In genomic region chr19:6654347-6655310, GRCh38 we compare ENCODE assay signal across 13 cellular contexts. TPM values are rescaled to one million over a fixed set of nuclear protein-coding genes. Genes with fewer than 3 reads are reported as not detected.
DNase-seq lines count a peak whose midpoint lies in the region; ATAC-seq, FAIRE-seq and TF ChIP-seq lines count a peak whose summit lies in the region.
"Had no signal": no experiment of that assay in that cellular context is flagged by ENCODE, and none has a peak within 500 bp of the region (broad histone marks: within the 10 kb centered on the region; RNA-seq: fewer than 3 reads in every experiment).

No MANE protein-coding gene starts in this region.

- no peak overlapping the region for H4K8ac ChIP-seq in mesenchymal stem cell (ENCODE audit: low read length)

- H3K27ac Mint-ChIP-seq in activated CD4-positive, alpha-beta memory T cell treated with anti-CD3 and anti-CD28 coated beads, Interleukin-2, amount 10 ng/mL, durations not matched to agents 7 days and 5 days, result peak overlapping the region; percentile 98

- H2AK5ac ChIP-seq in mesenchymal stem cell (ENCODE audit: low read length, severe bottlenecking), result no peak overlapping the region

- no peak overlapping the region for H2BK15ac ChIP-seq in mesenchymal stem cell (ENCODE audit: low read depth, poor library complexity, severe bottlenecking)

- H3K23ac ChIP-seq in mesenchymal stem cell (ENCODE audit: low read length in 2 of 2), result no peak overlapping the region

- H2AFZ ChIP-seq in HepG2 (ENCODE audit: low read length), result no peak overlapping the region
- H2AFZ ChIP-seq in mesenchymal stem cell (ENCODE audit: low read depth, low read length), result no peak overlapping the region

- H3K27me3 Mint-ChIP-seq in activated CD4-positive, alpha-beta memory T cell treated with anti-CD3 and anti-CD28 coated beads, Interleukin-2, amount 10 ng/mL, durations not matched to agents 7 days and 5 days, result no peaks in the 10 kb centered on the region

- no peaks in the 10 kb centered on the region for H3K9me3 ChIP-seq in right lobe of liver
- no peaks in the 10 kb centered on the region for H3K9me3 ChIP-seq in HepG2 (ENCODE audit: low read length)
- no peaks in the 10 kb centered on the region for H3K9me3 ChIP-seq in mucosa of descending colon
- H3K9me3 ChIP-seq in mesenchymal stem cell (ENCODE audit: control insufficient read depth, low read length), result peaks cover 4% of the 10 kb centered on the region
- H3K9me3 ChIP-seq in esophagus muscularis mucosa, result peaks cover 0 to 7% (median 2%) of the 10 kb centered on the region in 4 donors
- H3K9me3 ChIP-seq: psoas muscle had no signal

- no peak overlapping the region for H3K9ac ChIP-seq in HepG2 (ENCODE audit: insufficient read depth, low read depth, low read length)
- no peak overlapping the region for H3K9ac ChIP-seq in mesenchymal stem cell (ENCODE audit: low read length)

- peaks cover 13% of the 10 kb centered on the region for H3K36me3 Mint-ChIP-seq in activated CD4-positive, alpha-beta memory T cell treated with anti-CD3 and anti-CD28 coated beads, Interleukin-2, amount 10 ng/mL, durations not matched to agents 7 days and 5 days (ENCODE audit: low read depth)

- no peak overlapping the region for H3K4me3 ChIP-seq in right lobe of liver
- H3K4me3 ChIP-seq in HepG2 (replicated peaks in 1 of 3; ENCODE audit: insufficient read depth in 1 of 3, low read depth in 2 of 3, low read length in 3 of 3), result no peak overlapping the region
- H3K4me3 ChIP-seq in mucosa of descending colon, result no peak overlapping the region
- no peak overlapping the region for H3K4me3 ChIP-seq in mesenchymal stem cell (ENCODE audit: insufficient read depth in 1 of 2, low read depth in 1 of 2, low read length in 2 of 2)
- H3K4me3 ChIP-seq in esophagus muscularis mucosa, result no peak overlapping the region
- H3K4me3 ChIP-seq: psoas muscle had no signal

- peak in 3 of 4 donors; percentile 27 to 38 (median 36) for ATAC-seq in right lobe of liver
- ATAC-seq in HepG2, result no peak
- peak; percentile 68 for ATAC-seq in mucosa of descending colon
- ATAC-seq in HG03520 (IDR thresholded peaks at IDR 0.05; ENCODE audit: unreplicated experiment), result no peak
- ATAC-seq: esophagus mucosa, psoas muscle had no signal

- no peak overlapping the region for H3K4me2 ChIP-seq in HepG2 (ENCODE audit: low read depth, low read length)
- no peak overlapping the region for H3K4me2 ChIP-seq in mesenchymal stem cell (ENCODE audit: low read length, poor library complexity, severe bottlenecking)

- DNase-seq in right lobe of liver (no peak), HepG2 (ENCODE audit: low spot score) (no peak), mucosa of descending colon (peak in 2 of 3 donors; percentile 47 to 65), mesenchymal stem cell (no peak), RWPE1 (ENCODE audit: low spot score) (no peak), esophagus muscularis mucosa (ENCODE audit: extremely low spot score) (no peak)
- DNase-seq in activated CD4-positive, alpha-beta memory T cell treated with anti-CD3 and anti-CD28 coated beads, Interleukin-2, amount 10 ng/mL, durations not matched to agents 7 days and 5 days, result peak; percentile 76
- DNase-seq: H7, kidney, psoas muscle had no signal

- no peak overlapping the region for H2BK5ac ChIP-seq in mesenchymal stem cell (ENCODE audit: low read depth, low read length, poor library complexity, severe bottlenecking)

- H3K4me1 ChIP-seq in right lobe of liver (no peaks in the 10 kb centered on the region), HepG2 (ENCODE audit: insufficient read depth, low read length) (no peaks in the 10 kb centered on the region), mucosa of descending colon (ENCODE audit: low read depth) (no peaks in the 10 kb centered on the region), mesenchymal stem cell (ENCODE audit: control insufficient read depth, insufficient read depth, low read depth, low read length) (no peaks in the 10 kb centered on the region), esophagus muscularis mucosa (no peaks in the 10 kb centered on the region)
- H3K4me1 ChIP-seq: psoas muscle had no signal

- no peaks in the 10 kb centered on the region for H4K20me1 ChIP-seq in HepG2 (ENCODE audit: insufficient read depth, low read length)

- no peaks in the 10 kb centered on the region for H3K9me3 Mint-ChIP-seq in activated CD4-positive, alpha-beta memory T cell treated with anti-CD3 and anti-CD28 coated beads, Interleukin-2, amount 10 ng/mL, durations not matched to agents 7 days and 5 days

- WGBS in right lobe of liver (ENCODE audit: insufficient coverage, low coverage, low lambda C conversion rate, missing lambda C conversion rate), result 48% methylated on average over 13 of the region's 15 CpGs
- WGBS in HepG2 (ENCODE audit: low lambda C conversion rate), result 19% methylated on average over 15 of the region's 15 CpGs
- 84% methylated on average over 14 of the region's 15 CpGs for WGBS in mesenchymal stem cell
- 56% methylated on average over 15 of the region's 15 CpGs for WGBS in esophagus muscularis mucosa

- no peak overlapping the region for H3K18ac ChIP-seq in mesenchymal stem cell (ENCODE audit: low read depth in 1 of 2, low read length in 2 of 2)

- no peak overlapping the region for H3K14ac ChIP-seq in mesenchymal stem cell (ENCODE audit: low read length in 2 of 2)

- no peak for FAIRE-seq in HepG2 (lab: Jason Lieb, UNC)
- FAIRE-seq: kidney had no signal

- no peaks in the 10 kb centered on the region for H3K79me2 ChIP-seq in HepG2 (ENCODE audit: insufficient read depth, low read length)

- H3K79me1 ChIP-seq in mesenchymal stem cell (replicated peaks; ENCODE audit: low read length, poor library complexity, severe bottlenecking), result no peaks in the 10 kb centered on the region

- in situ Hi-C loops in HepG2 (cut with HindIII; ENCODE audit: extremely low pct_ligation_motif_present, low pct_unique_long_range_greater_than_20kb), result no loop called here

- no peak overlapping the region for H3K27ac ChIP-seq in right lobe of liver
- H3K27ac ChIP-seq in HepG2 (ENCODE audit: extremely low read length, insufficient read depth, low read length), result no peak overlapping the region
- H3K27ac ChIP-seq in mesenchymal stem cell (ENCODE audit: low read length, poor library complexity, severe bottlenecking), result no peak overlapping the region
- no peak overlapping the region for H3K27ac ChIP-seq in RWPE1
- no peak overlapping the region for H3K27ac ChIP-seq in esophagus muscularis mucosa (replicated peaks in 1 of 4)
- H3K27ac ChIP-seq: psoas muscle had no signal

- no peak overlapping the region for H2BK120ac ChIP-seq in mesenchymal stem cell (ENCODE audit: low read depth, low read length)

- no peak for TF ChIP-seq CTCF in right lobe of liver (IDR thresholded peaks at IDR 0.05)
- no peak for TF ChIP-seq CTCF in HepG2 (CRISPR knock-in tag; IDR thresholded peaks at IDR 0.05)
- no peak for TF ChIP-seq CTCF in mucosa of descending colon (IDR thresholded peaks at IDR 0.05)
- no peak for TF ChIP-seq CTCF in RWPE1 (conservative IDR thresholded peaks at IDR 0.05; ENCODE audit: low read depth)
- no peak for TF ChIP-seq CTCF in esophagus muscularis mucosa (IDR thresholded peaks at IDR 0.05)

- H3K27me3 ChIP-seq in right lobe of liver (no peaks in the 10 kb centered on the region), HepG2 (ENCODE audit: control insufficient read depth in 1 of 2, insufficient read depth in 2 of 2, low read length in 2 of 2) (peaks cover 3 to 34% of the 10 kb centered on the region in 2 experiments), mesenchymal stem cell (ENCODE audit: control insufficient read depth in 1 of 2, insufficient read depth in 1 of 2, low read length in 2 of 2) (peaks cover 13 to 38% of the 10 kb centered on the region in 2 experiments), esophagus muscularis mucosa (peaks cover 0 to 50% (median 12%) of the 10 kb centered on the region in 4 donors)

- peak overlapping the region; percentile 75 for H3K4me3 Mint-ChIP-seq in activated CD4-positive, alpha-beta memory T cell treated with anti-CD3 and anti-CD28 coated beads, Interleukin-2, amount 10 ng/mL, durations not matched to agents 7 days and 5 days

- BruUV-seq in HepG2 (replicated peaks; lab: Mats Ljungman, UMichigan), result no TSS peak

- no peak for TF ChIP-seq RAD21 in HepG2 (CRISPR knock-in tag; IDR thresholded peaks at IDR 0.05)

- CTCF ChIA-PET in HepG2 (lab: Yijun Ruan, JAX; ENCODE audit: low intra/inter-chr PET ratio, low total read pairs), result no interaction called here
- CTCF ChIA-PET in activated CD4-positive, alpha-beta memory T cell treated with anti-CD3 and anti-CD28 coated beads, Interleukin-2, amount 10 ng/mL, durations not matched to agents 7 days and 5 days (lab: Charles Lee), result interaction anchor here (0.6 to 2.0 kb wide), 15 partner anchors 9 to 348 kb away, joined by 3 to 10 read pairs (median 4); partner anchors contain the start of genes GPR108, TNFSF14 and VAV1
- CTCF ChIA-PET in RWPE1 (lab: Yijun Ruan, JAX), result interaction anchor here (0.6 to 0.7 kb wide), 2 partner anchors 21 to 102 kb away, joined by 3 to 6 read pairs; no protein-coding TSS in a partner anchor

- no peak overlapping the region for H3K4ac ChIP-seq in mesenchymal stem cell (ENCODE audit: low read depth in 1 of 2, low read length in 2 of 2)

- H3K36me3 ChIP-seq in right lobe of liver (no peaks in the 10 kb centered on the region), HepG2 (replicated peaks in 1 of 2; ENCODE audit: control insufficient read depth in 1 of 2, insufficient read depth in 2 of 2, low read length in 2 of 2) (no peaks in the 10 kb centered on the region), mucosa of descending colon (ENCODE audit: low read depth) (no peaks in the 10 kb centered on the region), mesenchymal stem cell (ENCODE audit: control insufficient read depth in 1 of 2, insufficient read depth in 2 of 2, low read depth in 1 of 2, low read length in 2 of 2) (no peaks in the 10 kb centered on the region), esophagus muscularis mucosa (no peaks in the 10 kb centered on the region)

- H2BK12ac ChIP-seq in mesenchymal stem cell (ENCODE audit: low read length in 2 of 2), result no peak overlapping the region

- POLR2A ChIA-PET in HepG2 (lab: Yijun Ruan, JAX), result no interaction called here
- POLR2A ChIA-PET in activated CD4-positive, alpha-beta memory T cell treated with anti-CD3 and anti-CD28 coated beads, Interleukin-2, amount 10 ng/mL, durations not matched to agents 7 days and 5 days (lab: Charles Lee), result interaction anchor here (0.6 to 4.6 kb wide), 16 partner anchors 9 to 415 kb away, joined by 3 to 66 read pairs (median 4); partner anchors contain the start of genes GPR108, SH2D3A, TNFSF14 and ZNF557
- POLR2A ChIA-PET in RWPE1 (lab: Yijun Ruan, JAX; ENCODE audit: low non-redundant PET), result no interaction called here

- intact Hi-C loops in right lobe of liver (cut with DNase I), result loop anchor here in 1 of 2 donors (10.0 kb wide), 1 partner anchor 200 kb away; no protein-coding TSS in a partner anchor
- intact Hi-C loops in HepG2 (cut with micrococcal nuclease; ENCODE audit: unreplicated experiment), result no loop called here
- intact Hi-C loops in mucosa of descending colon (cut with DNase I, micrococcal nuclease), result no loop called here
- intact Hi-C loops in esophagus muscularis mucosa (cut with DNase I), result no loop called here

- H4K91ac ChIP-seq in mesenchymal stem cell (ENCODE audit: low read length), result no peak overlapping the region

- no peak for TF ChIP-seq EP300 in HepG2 (IDR thresholded peaks at IDR 0.05; ENCODE audit: low read depth in 2 of 2, low read length in 2 of 2)
- no peak for TF ChIP-seq EP300 in HepG2 (CRISPR knock-in tag; IDR thresholded peaks at IDR 0.05; ENCODE audit: borderline replicate concordance)
- no peak for TF ChIP-seq EP300 in esophagus muscularis mucosa (IDR thresholded peaks at IDR 0.05)

- peaks cover 59% of the 10 kb centered on the region for H3K4me1 Mint-ChIP-seq in activated CD4-positive, alpha-beta memory T cell treated with anti-CD3 and anti-CD28 coated beads, Interleukin-2, amount 10 ng/mL, durations not matched to agents 7 days and 5 days

- no peak for TF ChIP-seq POLR2A in right lobe of liver (IDR thresholded peaks at IDR 0.05)
- TF ChIP-seq POLR2A in HepG2 (IDR thresholded peaks at IDR 0.05; ENCODE audit: insufficient read depth in 1 of 2, low read depth in 2 of 2, low read length in 2 of 2), result no peak
- TF ChIP-seq POLR2A in esophagus muscularis mucosa (IDR thresholded peaks at IDR 0.05; ENCODE audit: low read depth), result no peak

RNA-seq across cellular contexts. Expression of gene TNFSF14, which starts 15.3 kb away (rescaled TPM):
- total RNA-seq in right lobe of liver (10 to 100 TPM in 3 of 6 experiments, 1 to 10 TPM in 3; 6.4 to 71.1 (median 14.6) TPM), HepG2 (2016; rRNA removed; fragmentation: Illumina TruSeq; extraction: Trizol) (0.17 and 0.49 TPM in 2 replicates), mucosa of descending colon (1 to 10 TPM; 1.3 to 1.9 (median 1.6) TPM), esophagus muscularis mucosa (1 to 10 TPM in 1 of 4 donors, under 1 TPM in 3; 0.42 to 3.0 (median 0.70) TPM)
- total RNA-seq in HepG2 (2016; cell fraction: cytosol; rRNA removed; fragmentation: Illumina TruSeq; extraction: Trizol; ENCODE audit: low read depth), result 0.09 and 0.10 TPM in 2 replicates
- 0.10 and 0.69 TPM in 2 replicates for total RNA-seq in HepG2 (2016; cell fraction: insoluble cytoplasmic fraction; rRNA removed; fragmentation: Illumina TruSeq; extraction: Trizol)
- total RNA-seq in HepG2 (2016; cell fraction: membrane; rRNA removed; fragmentation: Illumina TruSeq; extraction: Trizol), result 0.10 and 0.15 TPM in 2 replicates
- 0.88 and 1.2 TPM in 2 replicates for total RNA-seq in HepG2 (2016; cell fraction: nucleus; rRNA removed; fragmentation: Illumina TruSeq; extraction: Trizol)
- 9.1 and 10.0 TPM in 2 replicates for polyA plus RNA-seq in HepG2 (2011; rRNA removed)
- 1.9 and 2.2 TPM in 2 replicates for polyA plus RNA-seq in HepG2 (2011; cell fraction: cytosol; rRNA removed)
- polyA plus RNA-seq in HepG2 (2011; cell fraction: nucleus; rRNA removed), result 37.9 and 38.9 TPM in 2 replicates
- 1.7 and 3.2 TPM in 2 replicates for polyA plus RNA-seq in HepG2 (2012)
- 0.03 and 0.10 TPM in 2 replicates for polyA plus RNA-seq in HepG2 (2016; cell fraction: cytosol; fragmentation: Illumina TruSeq; extraction: Trizol; ENCODE audit: low read depth)
- 0.17 TPM in 2 replicates for polyA plus RNA-seq in HepG2 (2016; cell fraction: insoluble cytoplasmic fraction; fragmentation: Illumina TruSeq; extraction: Trizol; ENCODE audit: low read depth)
- polyA plus RNA-seq in HepG2 (2016; cell fraction: membrane; fragmentation: Illumina TruSeq; extraction: Trizol; ENCODE audit: low read depth), result 0.11 and 0.23 TPM in 2 replicates
- polyA plus RNA-seq in HepG2 (2016; cell fraction: nucleus; fragmentation: Illumina TruSeq; extraction: Trizol; ENCODE audit: insufficient read depth, low read depth), result 7.9 and 8.1 TPM in 2 replicates
- polyA minus RNA-seq in HepG2 (2011; rRNA and poly(A)+ RNA removed; ENCODE audit: low replicate concordance), result 0.68 and 5.9 TPM in 2 replicates
- 0.30 and 0.70 TPM in 2 replicates for polyA minus RNA-seq in HepG2 (2011; cell fraction: cytosol; rRNA and poly(A)+ RNA removed)
- 10.8 and 14.2 TPM in 2 replicates for polyA minus RNA-seq in HepG2 (2011; cell fraction: nucleus; rRNA and poly(A)+ RNA removed)
- 10 to 100 TPM; 17.3 to 18.4 TPM for total RNA-seq in activated CD4-positive, alpha-beta memory T cell treated with anti-CD3 and anti-CD28 coated beads, Interleukin-2, amount 10 ng/mL, durations not matched to agents 7 days and 5 days
- not detected for polyA plus RNA-seq in mesenchymal stem cell (2013, experiment 1 of 2)
- not detected for polyA plus RNA-seq in mesenchymal stem cell (2013, experiment 2 of 2)
- total RNA-seq: SK-MEL-5 had no signal

Comparison
In these comparisons a context has a peak if more than half of its experiments do, and no peak if none do; other contexts are left out.
1. ATAC-seq: peak in right lobe of liver (3 of 4) and mucosa of descending colon (single experiment); none in HepG2 (single experiment) and HG03520 (single experiment).
2. DNase-seq: peak in activated CD4-positive, alpha-beta memory T cell treated with anti-CD3 and anti-CD28 coated beads, Interleukin-2, amount 10 ng/mL, durations not matched to agents 7 days and 5 days (single experiment) and mucosa of descending colon (2 of 3); none in right lobe of liver (0 of 3), HepG2 (single experiment), mesenchymal stem cell (single experiment), RWPE1 (single experiment) and esophagus muscularis mucosa (single experiment).